16 cellular contexts compared by ENCODE assay signal in genomic region chr15:90497374-90497773, GRCh38.
"Had no signal": no experiment of that assay in that cellular context is flagged by ENCODE, and none has a peak within 500 bp of the region (broad histone marks: within the 10 kb centered on the region; RNA-seq: fewer than 3 reads in every experiment).

No MANE protein-coding gene starts in this region.

- ATAC-seq: activated naive CD4-positive, alpha-beta T cell treated with anti-CD3 and anti-CD28 coated beads, Interleukin-2, amount 50 U/mL, for 72 hours; activated T-cell treated with anti-CD3 and anti-CD28 coated beads, Interleukin-2, amount 50 U/mL, for 72 hours; stimulated activated naive CD8-positive, alpha-beta T cell treated with anti-CD3 and anti-CD28 coated beads, Interleukin-15, Interleukin-2, amounts not matched to agents 100 U/mL and 50 U/mL, for 24 hours had no signal

- DNase-seq: activated CD4-positive, alpha-beta T cell treated with anti-CD3 and anti-CD28 coated beads for 1 hour; activated CD4-positive, alpha-beta T cell treated with anti-CD3 and anti-CD28 coated beads, Interleukin-2, amount 50 U/mL, for 4 hours; activated effector memory CD4-positive, alpha-beta T cell treated with anti-CD3 and anti-CD28 coated beads, Interleukin-2, amount 50 U/mL, for 16 hours; activated T-cell treated with anti-CD3 and anti-CD28 coated beads, Interleukin-2, amount 50 U/mL, for 72 hours; adrenal gland; endodermal cell; head of caudate nucleus; kidney; left lung; retina; stimulated activated naive CD8-positive, alpha-beta T cell treated with anti-CD3 and anti-CD28 coated beads, Interleukin-15, Interleukin-2, amounts not matched to agents 100 U/mL and 50 U/mL, for 24 hours; substantia nigra; T1000; tibial artery; WERI-Rb-1 had no signal
